In genomic region chr1:166193057-166193456, GRCh38 we compare ENCODE assay signal across 1 cellular context.
TF ChIP-seq lines count a peak whose summit lies in the region.

No MANE protein-coding gene starts in this region.

TF ChIP-seq in GM12878, 131 proteins besides CTCF, POLR2A, EP300 and RAD21:
- TF ChIP-seq, protein P1, sequence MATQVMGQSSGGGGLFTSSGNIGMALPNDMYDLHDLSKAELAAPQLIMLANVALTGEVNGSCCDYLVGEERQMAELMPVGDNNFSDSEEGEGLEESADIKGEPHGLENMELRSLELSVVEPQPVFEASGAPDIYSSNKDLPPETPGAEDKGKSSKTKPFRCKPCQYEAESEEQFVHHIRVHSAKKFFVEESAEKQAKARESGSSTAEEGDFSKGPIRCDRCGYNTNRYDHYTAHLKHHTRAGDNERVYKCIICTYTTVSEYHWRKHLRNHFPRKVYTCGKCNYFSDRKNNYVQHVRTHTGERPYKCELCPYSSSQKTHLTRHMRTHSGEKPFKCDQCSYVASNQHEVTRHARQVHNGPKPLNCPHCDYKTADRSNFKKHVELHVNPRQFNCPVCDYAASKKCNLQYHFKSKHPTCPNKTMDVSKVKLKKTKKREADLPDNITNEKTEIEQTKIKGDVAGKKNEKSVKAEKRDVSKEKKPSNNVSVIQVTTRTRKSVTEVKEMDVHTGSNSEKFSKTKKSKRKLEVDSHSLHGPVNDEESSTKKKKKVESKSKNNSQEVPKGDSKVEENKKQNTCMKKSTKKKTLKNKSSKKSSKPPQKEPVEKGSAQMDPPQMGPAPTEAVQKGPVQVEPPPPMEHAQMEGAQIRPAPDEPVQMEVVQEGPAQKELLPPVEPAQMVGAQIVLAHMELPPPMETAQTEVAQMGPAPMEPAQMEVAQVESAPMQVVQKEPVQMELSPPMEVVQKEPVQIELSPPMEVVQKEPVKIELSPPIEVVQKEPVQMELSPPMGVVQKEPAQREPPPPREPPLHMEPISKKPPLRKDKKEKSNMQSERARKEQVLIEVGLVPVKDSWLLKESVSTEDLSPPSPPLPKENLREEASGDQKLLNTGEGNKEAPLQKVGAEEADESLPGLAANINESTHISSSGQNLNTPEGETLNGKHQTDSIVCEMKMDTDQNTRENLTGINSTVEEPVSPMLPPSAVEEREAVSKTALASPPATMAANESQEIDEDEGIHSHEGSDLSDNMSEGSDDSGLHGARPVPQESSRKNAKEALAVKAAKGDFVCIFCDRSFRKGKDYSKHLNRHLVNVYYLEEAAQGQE (IDR thresholded peaks at IDR 0.05; ENCODE audit: low read depth, low read length), result peak; percentile 76
- TF ChIP-seq CEBPZ (IDR thresholded peaks at IDR 0.05; ENCODE audit: low read depth, low read length), result no peak
